Comparison of ENCODE assay signal across 8 cellular contexts in the genomic region with DNA sequence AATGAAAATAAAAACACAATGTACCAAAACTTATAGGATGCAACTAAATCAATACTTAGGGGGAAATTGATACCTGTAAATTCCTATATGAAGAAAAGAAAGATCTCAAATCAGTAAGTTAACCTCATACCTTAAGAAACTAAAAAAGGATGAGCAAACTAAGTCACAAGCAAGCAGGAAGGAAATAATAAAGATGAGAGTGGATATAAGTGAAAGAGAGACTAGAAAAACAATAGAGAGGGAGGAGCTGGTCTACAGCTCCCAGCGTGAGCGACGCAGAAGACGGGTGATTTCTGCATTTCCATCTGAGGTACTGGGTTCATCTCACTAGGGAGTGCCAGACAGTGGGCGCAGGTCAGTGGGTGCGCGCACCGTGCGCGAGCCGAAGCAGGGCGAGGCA.
A peak's percentile ranks its signal among the peaks of the same experiment; 100 is the strongest.
DNase-seq lines count a peak whose midpoint lies in the region; ATAC-seq and TF ChIP-seq lines count a peak whose summit lies in the region.
"Not testable (repeated sequence)": the region's sequence is repeated elsewhere in the genome, so short reads cannot be mapped to it uniquely, and the experiment has no call there.

No MANE protein-coding gene starts in this region.

- not testable (repeated sequence) for H3K36me3 ChIP-seq in BJ (ENCODE audit: control insufficient read depth, insufficient read depth, low read length); SJCRH30; esophagus squamous epithelium

- not testable (repeated sequence) for H3K4me1 Mint-ChIP-seq in activated naive CD8-positive, alpha-beta T cell treated with anti-CD3 and anti-CD28 coated beads, Interleukin-2, amount 50 U/mL, for 24 hours; natural killer cell treated with Interleukin-12 subunit alpha and Interleukin-12 subunit beta and Interleukin-15 and Interleukin-18, amount 100 ng/mL, for 72 hours (ENCODE audit: low read depth in 2 of 2)

- H3K9me3 Mint-ChIP-seq in activated naive CD8-positive, alpha-beta T cell treated with anti-CD3 and anti-CD28 coated beads, Interleukin-2, amount 50 U/mL, for 24 hours; natural killer cell treated with Interleukin-12 subunit alpha and Interleukin-12 subunit beta and Interleukin-15 and Interleukin-18, amount 100 ng/mL, for 72 hours: not testable (repeated sequence)

- peak overlapping the region; percentile 31 for H3K4me3 ChIP-seq in BJ (ENCODE audit: low read depth, low read length)
- H3K4me3 ChIP-seq in SJCRH30: peak overlapping the region; percentile 44
- peak overlapping the region in 3 of 4 donors; percentile 32 to 45 (median 35) for H3K4me3 ChIP-seq in esophagus squamous epithelium

- ATAC-seq in GM19397 (IDR thresholded peaks at IDR 0.05; ENCODE audit: unreplicated experiment): peak; percentile 61
- ATAC-seq in HG02798 (IDR thresholded peaks at IDR 0.05; ENCODE audit: poor library complexity, unreplicated experiment): peak; percentile 77
- peak; percentile 43 for ATAC-seq in HG03575 (IDR thresholded peaks at IDR 0.05; ENCODE audit: extremely low read depth, insufficient number of reproducible peaks, low FRiP score, unreplicated experiment)
- ATAC-seq in activated naive CD8-positive, alpha-beta T cell treated with anti-CD3 and anti-CD28 coated beads, Interleukin-2, amount 50 U/mL, for 24 hours; natural killer cell treated with Interleukin-12 subunit alpha and Interleukin-12 subunit beta and Interleukin-15 and Interleukin-18, amount 100 ng/mL, for 72 hours: not testable (repeated sequence)

- DNase-seq in BJ (ENCODE audit: low read depth); SJCRH30; activated naive CD8-positive, alpha-beta T cell treated with anti-CD3 and anti-CD28 coated beads, Interleukin-2, amount 50 U/mL, for 24 hours; esophagus squamous epithelium (lab: John Stamatoyannopoulos, UW); natural killer cell treated with Interleukin-12 subunit alpha and Interleukin-12 subunit beta and Interleukin-15 and Interleukin-18, amount 100 ng/mL, for 72 hours (ENCODE audit: low spot score): not testable (repeated sequence)

- CTCF ChIA-PET in BJ (lab: Yijun Ruan, JAX): not testable (repeated sequence)

- not testable (repeated sequence) for TF ChIP-seq POLR2A in esophagus squamous epithelium (IDR thresholded peaks at IDR 0.05)

- not testable (repeated sequence) for H3K27me3 ChIP-seq in BJ (ENCODE audit: control insufficient read depth, insufficient read depth, low read length); SJCRH30; esophagus squamous epithelium

- not testable (repeated sequence) for H3K27ac ChIP-seq in SJCRH30
- H3K27ac ChIP-seq in esophagus squamous epithelium: peak overlapping the region in 3 of 4 donors; percentile 34 to 54 (median 52)

- not testable (repeated sequence) for H3K9me3 ChIP-seq in SJCRH30 (replicated peaks); esophagus squamous epithelium

- not testable (repeated sequence) for H3K4me1 ChIP-seq in SJCRH30, esophagus squamous epithelium

- H3K27ac Mint-ChIP-seq in activated naive CD8-positive, alpha-beta T cell treated with anti-CD3 and anti-CD28 coated beads, Interleukin-2, amount 50 U/mL, for 24 hours: not testable (repeated sequence)
- H3K27ac Mint-ChIP-seq in natural killer cell treated with Interleukin-12 subunit alpha and Interleukin-12 subunit beta and Interleukin-15 and Interleukin-18, amount 100 ng/mL, for 72 hours: peak overlapping the region in 1 of 2 donors; percentile 34

- TF ChIP-seq CTCF in BJ (IDR thresholded peaks at IDR 0.05; ENCODE audit: insufficient read depth, low read depth, low read length); esophagus squamous epithelium (IDR thresholded peaks at IDR 0.05): not testable (repeated sequence)

- intact Hi-C loops in esophagus squamous epithelium (cut with DNase I): not testable (repeated sequence)

- peak overlapping the region; percentile 75 for H3K4me3 Mint-ChIP-seq in activated naive CD8-positive, alpha-beta T cell treated with anti-CD3 and anti-CD28 coated beads, Interleukin-2, amount 50 U/mL, for 24 hours
- H3K4me3 Mint-ChIP-seq in natural killer cell treated with Interleukin-12 subunit alpha and Interleukin-12 subunit beta and Interleukin-15 and Interleukin-18, amount 100 ng/mL, for 72 hours: peak overlapping the region; percentile 83

- POLR2A ChIA-PET in BJ (lab: Charles Lee): not testable (repeated sequence)

- not testable (repeated sequence) for H3K27me3 Mint-ChIP-seq in activated naive CD8-positive, alpha-beta T cell treated with anti-CD3 and anti-CD28 coated beads, Interleukin-2, amount 50 U/mL, for 24 hours; natural killer cell treated with Interleukin-12 subunit alpha and Interleukin-12 subunit beta and Interleukin-15 and Interleukin-18, amount 100 ng/mL, for 72 hours

- H3K36me3 Mint-ChIP-seq in activated naive CD8-positive, alpha-beta T cell treated with anti-CD3 and anti-CD28 coated beads, Interleukin-2, amount 50 U/mL, for 24 hours (ENCODE audit: low read depth); natural killer cell treated with Interleukin-12 subunit alpha and Interleukin-12 subunit beta and Interleukin-15 and Interleukin-18, amount 100 ng/mL, for 72 hours: not testable (repeated sequence)

- 2 to 11% methylated on average over 7 to 11 of the region's 12 CpGs for WGBS in esophagus squamous epithelium, 2 donors
